8 cellular contexts compared by ENCODE assay signal in genomic region chr4:152663203-152664066, GRCh38. TPM values are rescaled to one million over a fixed set of nuclear protein-coding genes. Genes with fewer than 3 reads are reported as not detected.
DNase-seq lines count a peak whose midpoint lies in the region; ATAC-seq and TF ChIP-seq lines count a peak whose summit lies in the region.
"Had no signal": no experiment of that assay in that cellular context is flagged by ENCODE, and none has a peak within 500 bp of the region (broad histone marks: within the 10 kb centered on the region; RNA-seq: fewer than 3 reads in every experiment).

No MANE protein-coding gene starts in this region.

- H3K36me3 Mint-ChIP-seq in natural killer cell treated with Interleukin-12 subunit alpha and Interleukin-12 subunit beta and Interleukin-15 and Interleukin-18, amount 100 ng/mL, for 72 hours: peaks cover under 1% of the 10 kb centered on the region

- H3K9me3 Mint-ChIP-seq in natural killer cell treated with Interleukin-12 subunit alpha and Interleukin-12 subunit beta and Interleukin-15 and Interleukin-18, amount 100 ng/mL, for 72 hours: no peaks in the 10 kb centered on the region

- no peak for TF ChIP-seq CTCF in adrenal gland (IDR thresholded peaks at IDR 0.05)

- H3K36me3 ChIP-seq in adrenal gland (replicated peaks in 1 of 2): no peaks in the 10 kb centered on the region

- no peaks in the 10 kb centered on the region for H3K27me3 ChIP-seq in adrenal gland

- H3K27ac Mint-ChIP-seq in natural killer cell treated with Interleukin-12 subunit alpha and Interleukin-12 subunit beta and Interleukin-15 and Interleukin-18, amount 100 ng/mL, for 72 hours: peak overlapping the region; percentile 15 to 52

- H3K4me1 Mint-ChIP-seq in natural killer cell treated with Interleukin-12 subunit alpha and Interleukin-12 subunit beta and Interleukin-15 and Interleukin-18, amount 100 ng/mL, for 72 hours (ENCODE audit: low read depth in 2 of 2): peaks cover 17 to 29% of the 10 kb centered on the region in 2 donors

- no peaks in the 10 kb centered on the region for H3K9me3 ChIP-seq in adrenal gland (replicated peaks in 1 of 3)

- no peak overlapping the region for H3K4me3 ChIP-seq in adrenal gland

- DNase-seq in RPMI8226 (peak; percentile 43), kidney glomerular epithelial cell (lab: John Stamatoyannopoulos, UW) (no peak), anterior cingulate cortex (lab: John Stamatoyannopoulos, UW) (no peak), adrenal gland (no peak)
- no peak for DNase-seq in natural killer cell treated with Interleukin-12 subunit alpha and Interleukin-12 subunit beta and Interleukin-15 and Interleukin-18, amount 100 ng/mL, for 72 hours (ENCODE audit: low spot score)
- DNase-seq: activated gamma-delta T cell treated with Interleukin-2 at 50 U/mL for 16 hours had no signal

- H3K4me1 ChIP-seq in adrenal gland (replicated peaks in 1 of 2): no peaks in the 10 kb centered on the region

- no peak overlapping the region for H3K27ac ChIP-seq in adrenal gland

- 72 to 87% (median 76%) methylated on average over 6 of the region's 6 CpGs for WGBS in adrenal gland, 4 donors

- H3K4me3 Mint-ChIP-seq in natural killer cell treated with Interleukin-12 subunit alpha and Interleukin-12 subunit beta and Interleukin-15 and Interleukin-18, amount 100 ng/mL, for 72 hours: peak overlapping the region; percentile 14

- H3K27me3 Mint-ChIP-seq in natural killer cell treated with Interleukin-12 subunit alpha and Interleukin-12 subunit beta and Interleukin-15 and Interleukin-18, amount 100 ng/mL, for 72 hours: no peaks in the 10 kb centered on the region

- intact Hi-C loops in adrenal gland (cut with DNase I): no loop called here

- no peak for TF ChIP-seq POLR2A in adrenal gland (IDR thresholded peaks at IDR 0.05)

- ATAC-seq in GM19023 (IDR thresholded peaks at IDR 0.05; ENCODE audit: unreplicated experiment) (peak; percentile 40), HG02938 (IDR thresholded peaks at IDR 0.05; ENCODE audit: unreplicated experiment) (peak; percentile 50)
- peak in 1 of 2 donors; percentile 70 for ATAC-seq in natural killer cell treated with Interleukin-12 subunit alpha and Interleukin-12 subunit beta and Interleukin-15 and Interleukin-18, amount 100 ng/mL, for 72 hours

RNA-seq across cellular contexts. Expression of gene TMEM154, which starts 16.4 kb away (rescaled TPM):
- 10 to 100 TPM; 14.9 to 23.2 TPM for total RNA-seq in natural killer cell treated with Interleukin-12 subunit alpha and Interleukin-12 subunit beta and Interleukin-15 and Interleukin-18, amount 100 ng/mL, for 72 hours
- total RNA-seq in adrenal gland: 1 to 10 TPM in 1 of 8 donors, under 1 TPM in 6, not detected in 1; 0.11 to 3.6 (median 0.83) TPM
- under 1 TPM; 0.10 to 0.22 (median 0.16) TPM for polyA plus RNA-seq in adrenal gland
